Comparison of ENCODE assay signal across 1 cellular context in genomic region chr11:65900125-65900898, GRCh38.
TF ChIP-seq lines count a peak whose summit lies in the region.

FOSL1 (minus strand) TSS chr11:65900388; CDS start chr11:65900339, 49 bp downstream.

TF ChIP-seq in WTC11, 78 proteins besides CTCF, POLR2A, EP300 and RAD21 (continued from another document):
- no peak for TF ChIP-seq ZNF138 (CRISPR knock-in tag; conservative IDR thresholded peaks at IDR 0.05)
- no peak for TF ChIP-seq ETV6 (CRISPR knock-in tag; IDR thresholded peaks at IDR 0.05)
- no peak for TF ChIP-seq ATF1 (CRISPR knock-in tag; IDR thresholded peaks at IDR 0.05)
- TF ChIP-seq CREM (CRISPR knock-in tag; IDR thresholded peaks at IDR 0.05) = peak; percentile 80
- TF ChIP-seq SMAD4 (CRISPR knock-in tag; IDR thresholded peaks at IDR 0.05) = no peak
- TF ChIP-seq AFF4 (CRISPR knock-in tag; IDR thresholded peaks at IDR 0.05; ENCODE audit: borderline replicate concordance) = no peak
- no peak for TF ChIP-seq ZNF416 (CRISPR knock-in tag; IDR thresholded peaks at IDR 0.05)
- peak; percentile 86 for TF ChIP-seq MAX (CRISPR knock-in tag; IDR thresholded peaks at IDR 0.05)
- peak; percentile 97 for TF ChIP-seq SP1 (CRISPR knock-in tag; conservative IDR thresholded peaks at IDR 0.05)
- no peak for TF ChIP-seq SMAD3 (CRISPR knock-in tag; IDR thresholded peaks at IDR 0.05; ENCODE audit: borderline replicate concordance)
